16 cellular contexts compared by ENCODE assay signal in genomic region chr5:72383280-72384205, GRCh38.
DNase-seq lines count a peak whose midpoint lies in the region; FAIRE-seq and TF ChIP-seq lines count a peak whose summit lies in the region.
"Had no signal": no experiment of that assay in that cellular context is flagged by ENCODE, and none has a peak within 500 bp of the region (broad histone marks: within the 10 kb centered on the region; RNA-seq: fewer than 3 reads in every experiment).

No MANE protein-coding gene starts in this region.

- no peak for TF ChIP-seq CTCF in choroid plexus epithelial cell (conservative IDR thresholded peaks at IDR 0.05; ENCODE audit: low read depth, low read length)
- TF ChIP-seq CTCF in D721Med (IDR thresholded peaks at IDR 0.05; ENCODE audit: insufficient read depth, missing control alignments), result no peak
- no peak for TF ChIP-seq CTCF in glutamatergic neuron (IDR thresholded peaks at IDR 0.05; ENCODE audit: partially characterized antibody, unreplicated experiment)

- DNase-seq in AG20443 (ENCODE audit: low spot score) (peak; percentile 70), LHCN-M2 (ENCODE audit: low read depth) (peak; percentile 78), choroid plexus epithelial cell (ENCODE audit: low read depth) (peak; percentile 83), myocyte (ENCODE audit: low read depth) (peak; percentile 60), G401 (ENCODE audit: low spot score) (no peak), D721Med (ENCODE audit: insufficient read length, low spot score) (no peak), glutamatergic neuron (no peak), putamen (ENCODE audit: low spot score) (no peak)
- DNase-seq: dermis blood vessel endothelial cell, GDM1, NCI-H1092 treated with DMSO at 0.1 percent for 48 hours, NCI-H446 treated with DMSO at 0.1 percent for 48 hours, RPMI8226 had no signal

- no peaks in the 10 kb centered on the region for H3K9me3 Mint-ChIP-seq in glutamatergic neuron (ENCODE audit: unreplicated experiment)
- H3K9me3 Mint-ChIP-seq: activated naive CD4-positive, alpha-beta T cell treated with anti-CD3 and anti-CD28 coated beads, Interleukin-2, amount 50 U/mL, for 24 hours had no signal

- FAIRE-seq in D721Med (lab: Jason Lieb, UNC), result no peak
- FAIRE-seq: TTC549 had no signal

- H3K27ac Mint-ChIP-seq in glutamatergic neuron (ENCODE audit: unreplicated experiment), result no peak overlapping the region
- H3K27ac Mint-ChIP-seq: activated naive CD4-positive, alpha-beta T cell treated with anti-CD3 and anti-CD28 coated beads, Interleukin-2, amount 50 U/mL, for 24 hours had no signal

- H3K27me3 Mint-ChIP-seq in glutamatergic neuron (ENCODE audit: unreplicated experiment), result no peaks in the 10 kb centered on the region

- H3K4me1 Mint-ChIP-seq in glutamatergic neuron (ENCODE audit: low read depth, unreplicated experiment), result peaks cover under 1% of the 10 kb centered on the region
- H3K4me1 Mint-ChIP-seq: activated naive CD4-positive, alpha-beta T cell treated with anti-CD3 and anti-CD28 coated beads, Interleukin-2, amount 50 U/mL, for 24 hours had no signal

- no peak overlapping the region for H3K4me3 Mint-ChIP-seq in glutamatergic neuron (ENCODE audit: unreplicated experiment)
- H3K4me3 Mint-ChIP-seq: activated naive CD4-positive, alpha-beta T cell treated with anti-CD3 and anti-CD28 coated beads, Interleukin-2, amount 50 U/mL, for 24 hours had no signal

- H3K4me3 ChIP-seq in choroid plexus epithelial cell (ENCODE audit: low read depth, low read length), result no peak overlapping the region
- H3K4me3 ChIP-seq: BLaER1 had no signal

- in situ Hi-C loops in G401 (cut with HindIII; ENCODE audit: low sequenced_read_pairs), result no loop called here

- no peaks in the 10 kb centered on the region for H3K36me3 Mint-ChIP-seq in glutamatergic neuron (ENCODE audit: unreplicated experiment)

Comparison
In these comparisons a context has a peak if more than half of its experiments do, and no peak if none do; other contexts are left out.
1. DNase-seq: peak in AG20443 (single experiment), LHCN-M2 (single experiment), choroid plexus epithelial cell (single experiment) and myocyte (single experiment); none in G401 (single experiment), D721Med (single experiment), glutamatergic neuron (single experiment) and putamen (single experiment).